ENCODE assay signal across 8 cellular contexts in genomic region chr1:155729031-155729898, GRCh38. TPM values are rescaled to one million over a fixed set of nuclear protein-coding genes. Genes with fewer than 3 reads are reported as not detected.
DNase-seq lines count a peak whose midpoint lies in the region; ATAC-seq, FAIRE-seq and TF ChIP-seq lines count a peak whose summit lies in the region.

No MANE protein-coding gene starts in this region.

- no peaks in the 10 kb centered on the region for H3K9me3 ChIP-seq in HepG2 (ENCODE audit: low read length)
- H3K9me3 ChIP-seq in testis = no peaks in the 10 kb centered on the region

- peak; percentile 25; the same call in 1 of the 2 replicates for TF ChIP-seq RAD21 in HepG2 (CRISPR knock-in tag; IDR thresholded peaks at IDR 0.05)

- H3K27me3 ChIP-seq in HepG2 (ENCODE audit: control insufficient read depth in 1 of 2, insufficient read depth in 2 of 2, low read length in 2 of 2) = no peaks in the 10 kb centered on the region
- H3K27me3 ChIP-seq in testis = no peaks in the 10 kb centered on the region

- intact Hi-C loops in HepG2 (cut with micrococcal nuclease; ENCODE audit: unreplicated experiment) = no loop called here
- intact Hi-C loops in testis (cut with DNase I; ENCODE audit: low total_unique reads) = no loop called here

- H2AFZ ChIP-seq in HepG2 (ENCODE audit: low read length) = no peak overlapping the region

- TF ChIP-seq CTCF in HepG2 (CRISPR knock-in tag; IDR thresholded peaks at IDR 0.05) = peak; percentile 73
- TF ChIP-seq CTCF in testis (IDR thresholded peaks at IDR 0.05) = peak; percentile 56 to 69 (median 59)

- no peak overlapping the region for H3K4me2 ChIP-seq in HepG2 (ENCODE audit: low read depth, low read length)

- POLR2A ChIA-PET in HepG2 (lab: Yijun Ruan, JAX) = interaction anchor here (1.2 kb wide), 1 partner anchor 15 kb away, joined by 3 read pairs; no protein-coding TSS in a partner anchor

- TF ChIP-seq POLR2A in HepG2 (IDR thresholded peaks at IDR 0.05; ENCODE audit: insufficient read depth in 1 of 2, low read depth in 2 of 2, low read length in 2 of 2) (no peak), testis (IDR thresholded peaks at IDR 0.05) (no peak)

- WGBS in HepG2 (ENCODE audit: low lambda C conversion rate) = 70% methylated on average over 12 of the region's 12 CpGs
- 61 to 70% methylated on average over 12 of the region's 12 CpGs for WGBS in testis, 2 donors

- ATAC-seq in SK-N-SH treated with all-trans-retinoic acid at 6 μM for 48 hours = peak; percentile 97
- peak; percentile 98 for ATAC-seq in HepG2
- no peak for ATAC-seq in HG03457 (IDR thresholded peaks at IDR 0.05; ENCODE audit: unreplicated experiment)

- peaks cover 2 to 20% of the 10 kb centered on the region in 2 experiments; a peak in 3 of 5 replicates for H3K36me3 ChIP-seq in HepG2 (replicated peaks in 1 of 2; ENCODE audit: control insufficient read depth in 1 of 2, insufficient read depth in 2 of 2, low read length in 2 of 2)
- H3K36me3 ChIP-seq in testis (ENCODE audit: low read depth, missing control alignments) = no peaks in the 10 kb centered on the region

- CTCF ChIA-PET in HepG2 (lab: Yijun Ruan, JAX; ENCODE audit: low intra/inter-chr PET ratio, low total read pairs) = no interaction called here

- H3K27ac ChIP-seq in HepG2 (ENCODE audit: extremely low read length, insufficient read depth, low read length) = no peak overlapping the region
- H3K27ac ChIP-seq in testis = no peak overlapping the region

- no peaks in the 10 kb centered on the region for H3K79me2 ChIP-seq in HepG2 (ENCODE audit: insufficient read depth, low read length)

- no peak for TF ChIP-seq EP300 in HepG2 (IDR thresholded peaks at IDR 0.05; ENCODE audit: low read depth in 2 of 2, low read length in 2 of 2)
- TF ChIP-seq EP300 in HepG2 (CRISPR knock-in tag; IDR thresholded peaks at IDR 0.05; ENCODE audit: borderline replicate concordance) = no peak

- peaks cover 18% of the 10 kb centered on the region for H3K4me1 ChIP-seq in HepG2 (ENCODE audit: insufficient read depth, low read length)
- no peaks in the 10 kb centered on the region for H3K4me1 ChIP-seq in testis

- H3K4me3 ChIP-seq in HepG2 (replicated peaks in 1 of 3; ENCODE audit: insufficient read depth in 1 of 3, low read depth in 2 of 3, low read length in 3 of 3) (no peak overlapping the region), testis (no peak overlapping the region)

- H4K20me1 ChIP-seq in HepG2 (ENCODE audit: insufficient read depth, low read length) = no peaks in the 10 kb centered on the region

- DNase-seq in NCI-H345 (lab: John Stamatoyannopoulos, UW) (peak; percentile 44), NCI-H345 treated with DMSO at 0.1 percent for 48 hours (lab: John Stamatoyannopoulos, UW; ENCODE audit: unreplicated experiment) (no peak), Kasumi-1 (lab: John Stamatoyannopoulos, UW) (peak; percentile 81 to 84), cerebellum (ENCODE audit: low spot score) (peak; percentile 17), HepG2 (ENCODE audit: low spot score) (peak; percentile 76), testis (peak; percentile 75)

- no TSS peak for BruUV-seq in HepG2 (replicated peaks; lab: Mats Ljungman, UMichigan)

- peak; percentile 96 for FAIRE-seq in HepG2 (lab: Jason Lieb, UNC)

- H3K9ac ChIP-seq in HepG2 (ENCODE audit: insufficient read depth, low read depth, low read length) = no peak overlapping the region

- in situ Hi-C loops in HepG2 (cut with HindIII; ENCODE audit: extremely low pct_ligation_motif_present, low pct_unique_long_range_greater_than_20kb) = no loop called here

TF ChIP-seq in SK-N-SH treated with all-trans-retinoic acid at 6 μM for 48 hours, 23 proteins besides CTCF, POLR2A, EP300 and RAD21 (continues in another document):
- TF ChIP-seq ZFP3 (CRISPR knock-in tag; IDR thresholded peaks at IDR 0.05) = no peak

TF ChIP-seq in HepG2, 621 proteins besides CTCF, POLR2A, EP300 and RAD21 (continues in another document):
- TF ChIP-seq ZNF350 (CRISPR knock-in tag; IDR thresholded peaks at IDR 0.05; ENCODE audit: borderline replicate concordance, low read depth) (no peak), WIZ (CRISPR knock-in tag; IDR thresholded peaks at IDR 0.05) (no peak), MAFF (IDR thresholded peaks at IDR 0.05; ENCODE audit: low read depth, low read length) (peak; percentile 40; the same call in 1 of the 2 replicates)

RNA-seq across cellular contexts. Expression of gene DAP3, which starts 40.4 kb away (rescaled TPM):
- total RNA-seq in cerebellum = 55.4 TPM
- total RNA-seq in HepG2 (2016; rRNA removed; fragmentation: Illumina TruSeq; extraction: Trizol) = 133 and 153 TPM in 2 replicates
- total RNA-seq in HepG2 (2016; cell fraction: cytosol; rRNA removed; fragmentation: Illumina TruSeq; extraction: Trizol; ENCODE audit: low read depth) = 76.4 and 78.3 TPM in 2 replicates
- 131 and 149 TPM in 2 replicates for total RNA-seq in HepG2 (2016; cell fraction: insoluble cytoplasmic fraction; rRNA removed; fragmentation: Illumina TruSeq; extraction: Trizol)
- total RNA-seq in HepG2 (2016; cell fraction: membrane; rRNA removed; fragmentation: Illumina TruSeq; extraction: Trizol) = 125 and 128 TPM in 2 replicates
- total RNA-seq in HepG2 (2016; cell fraction: nucleus; rRNA removed; fragmentation: Illumina TruSeq; extraction: Trizol) = 85.3 and 87.5 TPM in 2 replicates
- polyA plus RNA-seq in HepG2 (2011; rRNA removed) = 123 and 129 TPM in 2 replicates
- 110 and 124 TPM in 2 replicates for polyA plus RNA-seq in HepG2 (2011; cell fraction: cytosol; rRNA removed)
- 81.2 and 89.4 TPM in 2 replicates for polyA plus RNA-seq in HepG2 (2011; cell fraction: nucleus; rRNA removed)
- polyA plus RNA-seq in HepG2 (2012) = 102 and 105 TPM in 2 replicates
- polyA plus RNA-seq in HepG2 (2016; cell fraction: cytosol; fragmentation: Illumina TruSeq; extraction: Trizol; ENCODE audit: low read depth) = 74.8 and 88.6 TPM in 2 replicates
- 170 TPM in 2 replicates for polyA plus RNA-seq in HepG2 (2016; cell fraction: insoluble cytoplasmic fraction; fragmentation: Illumina TruSeq; extraction: Trizol; ENCODE audit: low read depth)
- 103 and 106 TPM in 2 replicates for polyA plus RNA-seq in HepG2 (2016; cell fraction: membrane; fragmentation: Illumina TruSeq; extraction: Trizol; ENCODE audit: low read depth)
- polyA plus RNA-seq in HepG2 (2016; cell fraction: nucleus; fragmentation: Illumina TruSeq; extraction: Trizol; ENCODE audit: insufficient read depth, low read depth) = 170 and 180 TPM in 2 replicates
- polyA minus RNA-seq in HepG2 (2011; rRNA and poly(A)+ RNA removed; ENCODE audit: low replicate concordance) = 121 and 292 TPM in 2 replicates
- 66.4 and 67.5 TPM in 2 replicates for polyA minus RNA-seq in HepG2 (2011; cell fraction: cytosol; rRNA and poly(A)+ RNA removed)
- 105 and 137 TPM in 2 replicates for polyA minus RNA-seq in HepG2 (2011; cell fraction: nucleus; rRNA and poly(A)+ RNA removed)
- 100 to 1,000 TPM; 277 to 286 TPM for total RNA-seq in testis
- 121 TPM for polyA plus RNA-seq in testis (ENCODE audit: insufficient read depth, low read depth, low replicate concordance)

RNA-seq across cellular contexts. Expression of gene YY1AP1, which starts 40.7 kb away (rescaled TPM):
- 215 TPM for total RNA-seq in cerebellum
- total RNA-seq in HepG2 (2016; rRNA removed; fragmentation: Illumina TruSeq; extraction: Trizol) = 28.5 and 33.9 TPM in 2 replicates
- 158 and 165 TPM in 2 replicates for total RNA-seq in HepG2 (2016; cell fraction: cytosol; rRNA removed; fragmentation: Illumina TruSeq; extraction: Trizol; ENCODE audit: low read depth)
- total RNA-seq in HepG2 (2016; cell fraction: insoluble cytoplasmic fraction; rRNA removed; fragmentation: Illumina TruSeq; extraction: Trizol) = 27.8 and 28.0 TPM in 2 replicates
- total RNA-seq in HepG2 (2016; cell fraction: membrane; rRNA removed; fragmentation: Illumina TruSeq; extraction: Trizol) = 38.7 and 52.1 TPM in 2 replicates
- total RNA-seq in HepG2 (2016; cell fraction: nucleus; rRNA removed; fragmentation: Illumina TruSeq; extraction: Trizol) = 24.4 and 25.8 TPM in 2 replicates
- polyA plus RNA-seq in HepG2 (2011; rRNA removed) = 58.3 and 69.4 TPM in 2 replicates
- polyA plus RNA-seq in HepG2 (2011; cell fraction: cytosol; rRNA removed) = 44.0 and 71.4 TPM in 2 replicates
- 54.4 and 59.2 TPM in 2 replicates for polyA plus RNA-seq in HepG2 (2011; cell fraction: nucleus; rRNA removed)
- 28.7 and 30.1 TPM in 2 replicates for polyA plus RNA-seq in HepG2 (2012)
- 6.7 and 6.8 TPM in 2 replicates for polyA plus RNA-seq in HepG2 (2016; cell fraction: cytosol; fragmentation: Illumina TruSeq; extraction: Trizol; ENCODE audit: low read depth)
- 43.4 and 51.4 TPM in 2 replicates for polyA plus RNA-seq in HepG2 (2016; cell fraction: insoluble cytoplasmic fraction; fragmentation: Illumina TruSeq; extraction: Trizol; ENCODE audit: low read depth)
- 18.2 and 18.4 TPM in 2 replicates for polyA plus RNA-seq in HepG2 (2016; cell fraction: membrane; fragmentation: Illumina TruSeq; extraction: Trizol; ENCODE audit: low read depth)
- 64.0 and 67.4 TPM in 2 replicates for polyA plus RNA-seq in HepG2 (2016; cell fraction: nucleus; fragmentation: Illumina TruSeq; extraction: Trizol; ENCODE audit: insufficient read depth, low read depth)
- polyA minus RNA-seq in HepG2 (2011; rRNA and poly(A)+ RNA removed; ENCODE audit: low replicate concordance) = 40.5 and 74.2 TPM in 2 replicates
- polyA minus RNA-seq in HepG2 (2011; cell fraction: cytosol; rRNA and poly(A)+ RNA removed) = 25.3 and 29.9 TPM in 2 replicates
- polyA minus RNA-seq in HepG2 (2011; cell fraction: nucleus; rRNA and poly(A)+ RNA removed) = 33.9 and 68.1 TPM in 2 replicates
- 100 to 1,000 TPM; 171 to 219 TPM for total RNA-seq in testis
- 205 TPM for polyA plus RNA-seq in testis (ENCODE audit: insufficient read depth, low read depth, low replicate concordance)
